ENCODE assay signal across 26 cellular contexts in the genomic region with DNA sequence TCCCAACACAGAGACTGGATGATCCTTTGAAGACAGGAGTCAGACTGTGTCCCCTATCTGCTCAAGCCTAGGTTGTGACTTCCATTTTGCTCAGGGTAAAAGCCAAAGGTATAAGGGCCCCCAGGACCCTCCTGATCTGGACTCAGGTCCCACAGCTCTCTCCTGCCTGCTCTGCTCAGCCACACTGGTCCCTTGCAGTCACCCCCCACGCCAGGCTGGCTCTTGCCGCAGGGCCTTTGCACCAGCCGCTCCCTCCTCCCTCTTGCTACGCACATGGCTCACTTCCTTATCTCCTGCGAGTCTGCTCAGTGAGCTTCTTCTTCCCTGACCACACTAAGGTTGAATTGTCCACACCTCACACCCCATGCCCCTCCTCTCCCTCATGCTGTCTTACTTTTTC. TPM values are rescaled to one million over a fixed set of nuclear protein-coding genes. Genes with fewer than 3 reads are reported as not detected.
DNase-seq lines count a peak whose midpoint lies in the region; ATAC-seq and TF ChIP-seq lines count a peak whose summit lies in the region.
"Had no signal": no experiment of that assay in that cellular context is flagged by ENCODE, and none has a peak within 500 bp of the region (broad histone marks: within the 10 kb centered on the region; RNA-seq: fewer than 3 reads in every experiment).

No MANE protein-coding gene starts in this region.

- H4K8ac ChIP-seq in H9 (replicated peaks; ENCODE audit: insufficient read length, low read depth, low read length), result no peak overlapping the region

- H3K9me3 Mint-ChIP-seq in H9 (no peaks in the 10 kb centered on the region; a peak in 1 of 5 replicates), endodermal cell (no peaks in the 10 kb centered on the region)

- H3K23ac ChIP-seq in H9 (ENCODE audit: insufficient read length, low read depth, low read length), result no peak overlapping the region

- H3K9me3 ChIP-seq in H9 (ENCODE audit: control insufficient read depth, low read depth, low read length), result no peaks in the 10 kb centered on the region
- no peaks in the 10 kb centered on the region for H3K9me3 ChIP-seq in Peyer's patch
- H3K9me3 ChIP-seq in endodermal cell (ENCODE audit: control insufficient read depth, low read length), result no peaks in the 10 kb centered on the region
- H3K9me3 ChIP-seq in MG63, result no peaks in the 10 kb centered on the region
- H3K9me3 ChIP-seq: A549 had no signal

- no peak overlapping the region for H3K4me2 ChIP-seq in H9 (ENCODE audit: insufficient read depth, insufficient read length, low read length)
- H3K4me2 ChIP-seq: A549, PC-9 had no signal

- no peak overlapping the region for H4K91ac ChIP-seq in H9 (ENCODE audit: insufficient read length, low read depth, low read length)

- H2AFZ ChIP-seq in H9 (ENCODE audit: low read length), result no peak overlapping the region
- H2AFZ ChIP-seq: PC-9 had no signal

- peaks cover 3% of the 10 kb centered on the region in 2 experiments; a peak in 1 of 4 replicates for H3K4me1 Mint-ChIP-seq in H9
- no peaks in the 10 kb centered on the region for H3K4me1 Mint-ChIP-seq in endodermal cell
- H3K4me1 Mint-ChIP-seq: CD4-positive, alpha-beta memory T cell had no signal

- intact Hi-C loops in sciatic nerve (cut with DNase I), result no loop called here

- H3K27me3 ChIP-seq in H9 (ENCODE audit: insufficient read depth, low read length) (no peaks in the 10 kb centered on the region; the same call in 1 of the 2 replicates), Peyer's patch (no peaks in the 10 kb centered on the region), endodermal cell (ENCODE audit: control insufficient read depth, insufficient read depth, low read length, poor library complexity, severe bottlenecking) (no peaks in the 10 kb centered on the region), MG63 (peaks cover 6% of the 10 kb centered on the region)

- H2BK12ac ChIP-seq in H9 (ENCODE audit: insufficient read length, low read depth, low read length), result no peak overlapping the region

- no peak for TF ChIP-seq CTCF in H9 (conservative IDR thresholded peaks at IDR 0.05)
- no peak for TF ChIP-seq CTCF in Peyer's patch (IDR thresholded peaks at IDR 0.05)
- TF ChIP-seq CTCF in endodermal cell (conservative IDR thresholded peaks at IDR 0.05), result no peak

- H3K27ac ChIP-seq in H9 (ENCODE audit: insufficient read length, low read depth, low read length) (no peak overlapping the region), Peyer's patch (no peak overlapping the region), endodermal cell (ENCODE audit: low read depth, low read length) (no peak overlapping the region)
- H3K27ac ChIP-seq: A549, PC-9 had no signal

- H2AK5ac ChIP-seq in H9 (ENCODE audit: insufficient read length, low read length), result no peak overlapping the region

- H2BK20ac ChIP-seq in H9 (ENCODE audit: low read depth, low read length, poor library complexity, severe bottlenecking), result no peak overlapping the region

- TF ChIP-seq POLR2A in Peyer's patch (IDR thresholded peaks at IDR 0.05), result no peak

- no peak overlapping the region for H3T11ph ChIP-seq in H9 (ENCODE audit: low read length)

- H2BK120ac ChIP-seq in H9 (ENCODE audit: low read depth, low read length, poor library complexity, severe bottlenecking), result no peak overlapping the region

- no peaks in the 10 kb centered on the region for H3K79me1 ChIP-seq in H9 (ENCODE audit: insufficient read depth, low read depth, low read length, poor library complexity, severe bottlenecking)

- H3K14ac ChIP-seq in H9 (ENCODE audit: insufficient read depth, low read length), result no peak overlapping the region; the same call in 1 of the 2 replicates

- no peak overlapping the region for H2BK15ac ChIP-seq in H9 (ENCODE audit: low read depth, low read length)

- H3K56ac ChIP-seq in H9 (ENCODE audit: insufficient read length, low read depth, low read length), result no peak overlapping the region

- H3K23me2 ChIP-seq in H9 (ENCODE audit: insufficient read length, low read depth, low read length, poor library complexity, severe bottlenecking), result no peaks in the 10 kb centered on the region

- H3K36me3 Mint-ChIP-seq in H9 (ENCODE audit: insufficient read depth in 1 of 3, low read depth in 3 of 3), result no peaks in the 10 kb centered on the region; a peak in 1 of 7 replicates
- H3K36me3 Mint-ChIP-seq in endodermal cell (ENCODE audit: low read depth), result no peaks in the 10 kb centered on the region
- H3K36me3 Mint-ChIP-seq: CD4-positive, alpha-beta memory T cell had no signal

- no peak overlapping the region for H3K18ac ChIP-seq in H9 (ENCODE audit: insufficient read length, low read depth, low read length)

- H3K36me3 ChIP-seq in Peyer's patch (no peaks in the 10 kb centered on the region), endodermal cell (ENCODE audit: control insufficient read depth, insufficient read depth, low read length) (no peaks in the 10 kb centered on the region), MG63 (no peaks in the 10 kb centered on the region)

- H3K79me2 ChIP-seq in H9 (ENCODE audit: insufficient read depth, low read length), result no peaks in the 10 kb centered on the region

- no peak overlapping the region for H3K9ac ChIP-seq in H9 (ENCODE audit: extremely low read depth, insufficient read length, low read length)
- H3K9ac ChIP-seq in endodermal cell (ENCODE audit: extremely low read depth, low read length, poor library complexity, severe bottlenecking), result no peak overlapping the region

- H4K20me1 ChIP-seq in H9 (ENCODE audit: control insufficient read depth, insufficient read depth, insufficient read length), result peaks cover 3% of the 10 kb centered on the region

- no CpG with 5 or more reads among the region's 5 CpGs for WGBS in H9 (ENCODE audit: extremely low coverage, insufficient read length, low lambda C conversion rate)
- WGBS in endodermal cell (ENCODE audit: insufficient coverage in 1 of 2, insufficient read length in 1 of 2), 2 experiments, result 96 to 100% methylated on average over 2 to 5 of the region's 5 CpGs

- no peak for ATAC-seq in sciatic nerve
- ATAC-seq: A549 had no signal

- no peak overlapping the region for H4K5ac ChIP-seq in H9 (ENCODE audit: insufficient read length, low read depth, low read length)

- H3K27ac Mint-ChIP-seq in H9 (no peak overlapping the region), endodermal cell (no peak overlapping the region)
- H3K27ac Mint-ChIP-seq: CD4-positive, alpha-beta memory T cell had no signal

- H3K4me1 ChIP-seq in H9 (ENCODE audit: insufficient read depth, low read length), result no peaks in the 10 kb centered on the region
- H3K4me1 ChIP-seq in Peyer's patch, result no peaks in the 10 kb centered on the region
- H3K4me1 ChIP-seq in endodermal cell (ENCODE audit: control insufficient read depth, insufficient read depth, low read length), result no peaks in the 10 kb centered on the region
- H3K4me1 ChIP-seq: A549 had no signal

- H3K4me3 Mint-ChIP-seq in H9 (no peak overlapping the region), endodermal cell (no peak overlapping the region)
- H3K4me3 Mint-ChIP-seq: CD4-positive, alpha-beta memory T cell had no signal

- H2BK5ac ChIP-seq in H9 (ENCODE audit: insufficient read length, low read length), result no peak overlapping the region

- no peak overlapping the region for H3K4me3 ChIP-seq in Peyer's patch
- H3K4me3 ChIP-seq in endodermal cell (ENCODE audit: low read length), result no peak overlapping the region
- no peak overlapping the region for H3K4me3 ChIP-seq in MG63
- H3K4me3 ChIP-seq: A549, PC-9 had no signal

- DNase-seq in H9, result peak; percentile 11
- DNase-seq in Peyer's patch, result peak; percentile 1 to 33 (median 22)
- DNase-seq in endodermal cell, result peak; percentile 16
- DNase-seq in sciatic nerve (ENCODE audit: low spot score), result peak; percentile 18
- DNase-seq in COLO668 (lab: John Stamatoyannopoulos, UW; ENCODE audit: unreplicated experiment), result no peak
- no peak for DNase-seq in MG63
- no peak for DNase-seq in activated T-cell treated with anti-CD3 and anti-CD28 coated beads for 4 hours
- DNase-seq: AML-193; C1 segment of cervical spinal cord; CD4-positive, alpha-beta memory T cell; DMS79 treated with DMSO at 0.1 percent for 48 hours; GF-D8; KG1; MM.1S; NCI-H1092; NCI-H1417 treated with DMSO at 0.1 percent for 48 hours; NCI-H1694 treated with DMSO at 0.1 percent for 48 hours; NCI-H2081; NCI-H2227 treated with DMSO at 0.1 percent for 48 hours; NCI-H526 treated with DMSO at 0.1 percent for 48 hours; PC-9; RPMI8226; SHP77 treated with DMSO at 0.1 percent for 48 hours had no signal

- no peak overlapping the region for H3K4ac ChIP-seq in H9 (ENCODE audit: low read depth, low read length)

- H3K27me3 Mint-ChIP-seq in H9 (ENCODE audit: low read depth) (peaks cover 57% of the 10 kb centered on the region), endodermal cell (ENCODE audit: insufficient read depth) (peaks cover 12% of the 10 kb centered on the region)

RNA-seq across cellular contexts. Expression of a gene that starts 28.4 kb away (rescaled TPM):
- total RNA-seq in H9 (2021) (not detected in 2 replicates), Peyer's patch (not detected), endodermal cell (not detected), sciatic nerve (not detected)
- polyA plus RNA-seq in endodermal cell (2013, experiment 1 of 2), result 0.21 TPM
- polyA plus RNA-seq in endodermal cell (2013, experiment 2 of 2), result 0.17 TPM
- not detected in 2 replicates for total RNA-seq in MG63 (2014; rRNA removed; shearing (Covaris generic); ENCODE audit: low replicate concordance)
- total RNA-seq: CD4-positive, alpha-beta memory T cell; H4; NCI-H460; PC-9 had no signal
- polyA plus RNA-seq: A549; CD4-positive, alpha-beta memory T cell had no signal

RNA-seq across cellular contexts. Expression of a gene that starts 44.0 kb away (rescaled TPM):
- total RNA-seq in H9 (2021), result 40.7 and 43.4 TPM in 2 replicates
- 10 to 100 TPM; 19.7 to 27.7 (median 22.8) TPM for total RNA-seq in Peyer's patch
- 10 to 100 TPM; 49.8 to 65.2 TPM for total RNA-seq in endodermal cell
- polyA plus RNA-seq in endodermal cell (2013, experiment 1 of 2), result 52.4 TPM
- 51.6 TPM for polyA plus RNA-seq in endodermal cell (2013, experiment 2 of 2)
- 23.9 TPM for total RNA-seq in sciatic nerve
- 11.1 and 26.7 TPM in 2 replicates for total RNA-seq in MG63 (2014; rRNA removed; shearing (Covaris generic); ENCODE audit: low replicate concordance)

Comparison
In these comparisons a context has a peak if more than half of its experiments do, and no peak if none do; other contexts are left out.
1. DNase-seq: peak in H9 (single experiment), Peyer's patch (3 of 3), endodermal cell (single experiment) and sciatic nerve (single experiment); none in COLO668 (single experiment), MG63 (single experiment) and activated T-cell treated with anti-CD3 and anti-CD28 coated beads for 4 hours (single experiment).